ENCODE assay signal across 1 cellular context in genomic region chr6:137734005-137734874, GRCh38.
TF ChIP-seq lines count a peak whose summit lies in the region.

No MANE protein-coding gene starts in this region.

TF ChIP-seq in HepG2, 621 proteins besides CTCF, POLR2A, EP300 and RAD21 (continued from another document and continues in another):
- TF ChIP-seq, protein P1, sequence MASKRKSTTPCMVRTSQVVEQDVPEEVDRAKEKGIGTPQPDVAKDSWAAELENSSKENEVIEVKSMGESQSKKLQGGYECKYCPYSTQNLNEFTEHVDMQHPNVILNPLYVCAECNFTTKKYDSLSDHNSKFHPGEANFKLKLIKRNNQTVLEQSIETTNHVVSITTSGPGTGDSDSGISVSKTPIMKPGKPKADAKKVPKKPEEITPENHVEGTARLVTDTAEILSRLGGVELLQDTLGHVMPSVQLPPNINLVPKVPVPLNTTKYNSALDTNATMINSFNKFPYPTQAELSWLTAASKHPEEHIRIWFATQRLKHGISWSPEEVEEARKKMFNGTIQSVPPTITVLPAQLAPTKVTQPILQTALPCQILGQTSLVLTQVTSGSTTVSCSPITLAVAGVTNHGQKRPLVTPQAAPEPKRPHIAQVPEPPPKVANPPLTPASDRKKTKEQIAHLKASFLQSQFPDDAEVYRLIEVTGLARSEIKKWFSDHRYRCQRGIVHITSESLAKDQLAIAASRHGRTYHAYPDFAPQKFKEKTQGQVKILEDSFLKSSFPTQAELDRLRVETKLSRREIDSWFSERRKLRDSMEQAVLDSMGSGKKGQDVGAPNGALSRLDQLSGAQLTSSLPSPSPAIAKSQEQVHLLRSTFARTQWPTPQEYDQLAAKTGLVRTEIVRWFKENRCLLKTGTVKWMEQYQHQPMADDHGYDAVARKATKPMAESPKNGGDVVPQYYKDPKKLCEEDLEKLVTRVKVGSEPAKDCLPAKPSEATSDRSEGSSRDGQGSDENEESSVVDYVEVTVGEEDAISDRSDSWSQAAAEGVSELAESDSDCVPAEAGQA (IDR thresholded peaks at IDR 0.05; ENCODE audit: low read depth), result no peak
- TF ChIP-seq, protein P1 (CRISPR knock-in tag; IDR thresholded peaks at IDR 0.05; ENCODE audit: borderline replicate concordance), result 0 out of 2 replicates have a peak, but pooled peaks have one; percentile 51
- TF ChIP-seq SIX4 (CRISPR knock-in tag; IDR thresholded peaks at IDR 0.05), result no peak
- no peak for TF ChIP-seq SATB2 (CRISPR knock-in tag; IDR thresholded peaks at IDR 0.05)
- TF ChIP-seq DDIT3 (CRISPR knock-in tag; IDR thresholded peaks at IDR 0.05), result no peak
- TF ChIP-seq, protein P2, sequence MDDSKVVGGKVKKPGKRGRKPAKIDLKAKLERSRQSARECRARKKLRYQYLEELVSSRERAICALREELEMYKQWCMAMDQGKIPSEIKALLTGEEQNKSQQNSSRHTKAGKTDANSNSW (CRISPR knock-in tag; IDR thresholded peaks at IDR 0.05; ENCODE audit: borderline replicate concordance), result no peak
- TF ChIP-seq SALL2 (CRISPR knock-in tag; IDR thresholded peaks at IDR 0.05), result peak; percentile 41; the same call in 1 of the 2 replicates
- TF ChIP-seq NKX3-1 (CRISPR knock-in tag; IDR thresholded peaks at IDR 0.05), result 0 out of 2 replicates have a peak, but pooled peaks have one; percentile 31
- TF ChIP-seq, protein P3, sequence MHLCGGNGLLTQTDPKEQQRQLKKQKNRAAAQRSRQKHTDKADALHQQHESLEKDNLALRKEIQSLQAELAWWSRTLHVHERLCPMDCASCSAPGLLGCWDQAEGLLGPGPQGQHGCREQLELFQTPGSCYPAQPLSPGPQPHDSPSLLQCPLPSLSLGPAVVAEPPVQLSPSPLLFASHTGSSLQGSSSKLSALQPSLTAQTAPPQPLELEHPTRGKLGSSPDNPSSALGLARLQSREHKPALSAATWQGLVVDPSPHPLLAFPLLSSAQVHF (CRISPR knock-in tag; IDR thresholded peaks at IDR 0.05), result no peak
- 0 out of 2 replicates have a peak, but pooled peaks have one; percentile 13 for TF ChIP-seq PHF21A (CRISPR knock-in tag; IDR thresholded peaks at IDR 0.05)
- TF ChIP-seq ZNF879 (CRISPR knock-in tag; IDR thresholded peaks at IDR 0.05), result no peak
- 0 out of 2 replicates have a peak, but pooled peaks have one; percentile 6 for TF ChIP-seq ZFP90 (CRISPR knock-in tag; IDR thresholded peaks at IDR 0.05; ENCODE audit: borderline replicate concordance)
- 0 out of 2 replicates have a peak, but pooled peaks have one; percentile 17 for TF ChIP-seq FOSL1 (CRISPR knock-in tag; IDR thresholded peaks at IDR 0.05; ENCODE audit: borderline replicate concordance)
- TF ChIP-seq, protein P4, sequence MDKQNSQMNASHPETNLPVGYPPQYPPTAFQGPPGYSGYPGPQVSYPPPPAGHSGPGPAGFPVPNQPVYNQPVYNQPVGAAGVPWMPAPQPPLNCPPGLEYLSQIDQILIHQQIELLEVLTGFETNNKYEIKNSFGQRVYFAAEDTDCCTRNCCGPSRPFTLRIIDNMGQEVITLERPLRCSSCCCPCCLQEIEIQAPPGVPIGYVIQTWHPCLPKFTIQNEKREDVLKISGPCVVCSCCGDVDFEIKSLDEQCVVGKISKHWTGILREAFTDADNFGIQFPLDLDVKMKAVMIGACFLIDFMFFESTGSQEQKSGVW (CRISPR knock-in tag; IDR thresholded peaks at IDR 0.05; ENCODE audit: borderline replicate concordance), result no peak
- no peak for TF ChIP-seq ZNF772 (CRISPR knock-in tag; IDR thresholded peaks at IDR 0.05)
- 0 out of 2 replicates have a peak, but pooled peaks have one; percentile 16 for TF ChIP-seq E2F1 (CRISPR knock-in tag; IDR thresholded peaks at IDR 0.05)
- peak; percentile 44; the same call in 1 of the 2 replicates for TF ChIP-seq NCOA5 (CRISPR knock-in tag; IDR thresholded peaks at IDR 0.05)
- TF ChIP-seq HDAC6 (IDR thresholded peaks at IDR 0.05; ENCODE audit: low read depth, low read length), result no peak
- TF ChIP-seq PBX2 (CRISPR knock-in tag; IDR thresholded peaks at IDR 0.05), result no peak
- TF ChIP-seq SYNCRIP (IDR thresholded peaks at IDR 0.05; ENCODE audit: insufficient read depth, low read depth, low read length), result no peak
- no peak for TF ChIP-seq SP2 (CRISPR knock-in tag; IDR thresholded peaks at IDR 0.05)
- no peak for TF ChIP-seq ZBTB26 (CRISPR knock-in tag; IDR thresholded peaks at IDR 0.05; ENCODE audit: borderline replicate concordance)
- TF ChIP-seq, protein P5, sequence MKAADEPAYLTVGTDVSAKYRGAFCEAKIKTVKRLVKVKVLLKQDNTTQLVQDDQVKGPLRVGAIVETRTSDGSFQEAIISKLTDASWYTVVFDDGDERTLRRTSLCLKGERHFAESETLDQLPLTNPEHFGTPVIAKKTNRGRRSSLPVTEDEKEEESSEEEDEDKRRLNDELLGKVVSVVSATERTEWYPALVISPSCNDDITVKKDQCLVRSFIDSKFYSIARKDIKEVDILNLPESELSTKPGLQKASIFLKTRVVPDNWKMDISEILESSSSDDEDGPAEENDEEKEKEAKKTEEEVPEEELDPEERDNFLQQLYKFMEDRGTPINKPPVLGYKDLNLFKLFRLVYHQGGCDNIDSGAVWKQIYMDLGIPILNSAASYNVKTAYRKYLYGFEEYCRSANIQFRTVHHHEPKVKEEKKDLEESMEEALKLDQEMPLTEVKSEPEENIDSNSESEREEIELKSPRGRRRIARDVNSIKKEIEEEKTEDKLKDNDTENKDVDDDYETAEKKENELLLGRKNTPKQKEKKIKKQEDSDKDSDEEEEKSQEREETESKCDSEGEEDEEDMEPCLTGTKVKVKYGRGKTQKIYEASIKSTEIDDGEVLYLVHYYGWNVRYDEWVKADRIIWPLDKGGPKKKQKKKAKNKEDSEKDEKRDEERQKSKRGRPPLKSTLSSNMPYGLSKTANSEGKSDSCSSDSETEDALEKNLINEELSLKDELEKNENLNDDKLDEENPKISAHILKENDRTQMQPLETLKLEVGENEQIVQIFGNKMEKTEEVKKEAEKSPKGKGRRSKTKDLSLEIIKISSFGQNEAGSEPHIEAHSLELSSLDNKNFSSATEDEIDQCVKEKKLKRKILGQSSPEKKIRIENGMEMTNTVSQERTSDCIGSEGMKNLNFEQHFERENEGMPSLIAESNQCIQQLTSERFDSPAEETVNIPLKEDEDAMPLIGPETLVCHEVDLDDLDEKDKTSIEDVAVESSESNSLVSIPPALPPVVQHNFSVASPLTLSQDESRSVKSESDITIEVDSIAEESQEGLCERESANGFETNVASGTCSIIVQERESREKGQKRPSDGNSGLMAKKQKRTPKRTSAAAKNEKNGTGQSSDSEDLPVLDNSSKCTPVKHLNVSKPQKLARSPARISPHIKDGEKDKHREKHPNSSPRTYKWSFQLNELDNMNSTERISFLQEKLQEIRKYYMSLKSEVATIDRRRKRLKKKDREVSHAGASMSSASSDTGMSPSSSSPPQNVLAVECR (CRISPR knock-in tag; IDR thresholded peaks at IDR 0.05; ENCODE audit: borderline replicate concordance), result no peak
- TF ChIP-seq, protein P6, sequence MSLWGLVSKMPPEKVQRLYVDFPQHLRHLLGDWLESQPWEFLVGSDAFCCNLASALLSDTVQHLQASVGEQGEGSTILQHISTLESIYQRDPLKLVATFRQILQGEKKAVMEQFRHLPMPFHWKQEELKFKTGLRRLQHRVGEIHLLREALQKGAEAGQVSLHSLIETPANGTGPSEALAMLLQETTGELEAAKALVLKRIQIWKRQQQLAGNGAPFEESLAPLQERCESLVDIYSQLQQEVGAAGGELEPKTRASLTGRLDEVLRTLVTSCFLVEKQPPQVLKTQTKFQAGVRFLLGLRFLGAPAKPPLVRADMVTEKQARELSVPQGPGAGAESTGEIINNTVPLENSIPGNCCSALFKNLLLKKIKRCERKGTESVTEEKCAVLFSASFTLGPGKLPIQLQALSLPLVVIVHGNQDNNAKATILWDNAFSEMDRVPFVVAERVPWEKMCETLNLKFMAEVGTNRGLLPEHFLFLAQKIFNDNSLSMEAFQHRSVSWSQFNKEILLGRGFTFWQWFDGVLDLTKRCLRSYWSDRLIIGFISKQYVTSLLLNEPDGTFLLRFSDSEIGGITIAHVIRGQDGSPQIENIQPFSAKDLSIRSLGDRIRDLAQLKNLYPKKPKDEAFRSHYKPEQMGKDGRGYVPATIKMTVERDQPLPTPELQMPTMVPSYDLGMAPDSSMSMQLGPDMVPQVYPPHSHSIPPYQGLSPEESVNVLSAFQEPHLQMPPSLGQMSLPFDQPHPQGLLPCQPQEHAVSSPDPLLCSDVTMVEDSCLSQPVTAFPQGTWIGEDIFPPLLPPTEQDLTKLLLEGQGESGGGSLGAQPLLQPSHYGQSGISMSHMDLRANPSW (CRISPR knock-in tag; IDR thresholded peaks at IDR 0.05; ENCODE audit: borderline replicate concordance), result 0 out of 2 replicates have a peak, but pooled peaks have one; percentile 5
- TF ChIP-seq ONECUT2 (CRISPR knock-in tag; IDR thresholded peaks at IDR 0.05), result 0 out of 2 replicates have a peak, but pooled peaks have one; percentile 38
- TF ChIP-seq, protein P7, sequence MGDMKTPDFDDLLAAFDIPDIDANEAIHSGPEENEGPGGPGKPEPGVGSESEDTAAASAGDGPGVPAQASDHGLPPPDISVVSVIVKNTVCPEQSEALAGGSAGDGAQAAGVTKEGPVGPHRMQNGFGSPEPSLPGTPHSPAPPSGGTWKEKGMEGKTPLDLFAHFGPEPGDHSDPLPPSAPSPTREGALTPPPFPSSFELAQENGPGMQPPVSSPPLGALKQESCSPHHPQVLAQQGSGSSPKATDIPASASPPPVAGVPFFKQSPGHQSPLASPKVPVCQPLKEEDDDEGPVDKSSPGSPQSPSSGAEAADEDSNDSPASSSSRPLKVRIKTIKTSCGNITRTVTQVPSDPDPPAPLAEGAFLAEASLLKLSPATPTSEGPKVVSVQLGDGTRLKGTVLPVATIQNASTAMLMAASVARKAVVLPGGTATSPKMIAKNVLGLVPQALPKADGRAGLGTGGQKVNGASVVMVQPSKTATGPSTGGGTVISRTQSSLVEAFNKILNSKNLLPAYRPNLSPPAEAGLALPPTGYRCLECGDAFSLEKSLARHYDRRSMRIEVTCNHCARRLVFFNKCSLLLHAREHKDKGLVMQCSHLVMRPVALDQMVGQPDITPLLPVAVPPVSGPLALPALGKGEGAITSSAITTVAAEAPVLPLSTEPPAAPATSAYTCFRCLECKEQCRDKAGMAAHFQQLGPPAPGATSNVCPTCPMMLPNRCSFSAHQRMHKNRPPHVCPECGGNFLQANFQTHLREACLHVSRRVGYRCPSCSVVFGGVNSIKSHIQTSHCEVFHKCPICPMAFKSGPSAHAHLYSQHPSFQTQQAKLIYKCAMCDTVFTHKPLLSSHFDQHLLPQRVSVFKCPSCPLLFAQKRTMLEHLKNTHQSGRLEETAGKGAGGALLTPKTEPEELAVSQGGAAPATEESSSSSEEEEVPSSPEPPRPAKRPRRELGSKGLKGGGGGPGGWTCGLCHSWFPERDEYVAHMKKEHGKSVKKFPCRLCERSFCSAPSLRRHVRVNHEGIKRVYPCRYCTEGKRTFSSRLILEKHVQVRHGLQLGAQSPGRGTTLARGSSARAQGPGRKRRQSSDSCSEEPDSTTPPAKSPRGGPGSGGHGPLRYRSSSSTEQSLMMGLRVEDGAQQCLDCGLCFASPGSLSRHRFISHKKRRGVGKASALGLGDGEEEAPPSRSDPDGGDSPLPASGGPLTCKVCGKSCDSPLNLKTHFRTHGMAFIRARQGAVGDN (CRISPR knock-in tag; IDR thresholded peaks at IDR 0.05), result peak; percentile 20; the same call in 1 of the 2 replicates
- peak; percentile 13; the same call in 1 of the 2 replicates for TF ChIP-seq MED13 (CRISPR knock-in tag; IDR thresholded peaks at IDR 0.05)
- no peak for TF ChIP-seq FOXK1 (CRISPR knock-in tag; IDR thresholded peaks at IDR 0.05; ENCODE audit: borderline replicate concordance, low read depth)
- TF ChIP-seq ZNF382 (CRISPR knock-in tag; IDR thresholded peaks at IDR 0.05; ENCODE audit: borderline replicate concordance), result no peak
- TF ChIP-seq ZNF20 (CRISPR knock-in tag; IDR thresholded peaks at IDR 0.05), result 0 out of 2 replicates have a peak, but pooled peaks have one; percentile 49
- peak; percentile 5; the same call in 1 of the 2 replicates for TF ChIP-seq ZNF205 (CRISPR knock-in tag; IDR thresholded peaks at IDR 0.05)
- TF ChIP-seq MBNL3 (CRISPR knock-in tag; conservative IDR thresholded peaks at IDR 0.05), result no peak
